10 cellular contexts compared by ENCODE assay signal in genomic region chr11:116890193-116890592, GRCh38. TPM values are rescaled to one million over a fixed set of nuclear protein-coding genes. Genes with fewer than 3 reads are reported as not detected.
DNase-seq lines count a peak whose midpoint lies in the region; ATAC-seq and TF ChIP-seq lines count a peak whose summit lies in the region.
"Had no signal": no experiment of that assay in that cellular context is flagged by ENCODE, and none has a peak within 500 bp of the region (broad histone marks: within the 10 kb centered on the region; RNA-seq: fewer than 3 reads in every experiment).

No MANE protein-coding gene starts in this region.

- H3K4me1 ChIP-seq in stomach smooth muscle (ENCODE audit: control insufficient read depth, insufficient read depth, low read length), result peaks cover 16% of the 10 kb centered on the region
- H3K4me1 ChIP-seq in tibial artery, result peaks cover 0 to 27% (median 6%) of the 10 kb centered on the region in 4 donors

- H3K36me3 ChIP-seq in stomach smooth muscle (ENCODE audit: control insufficient read depth in 2 of 2, insufficient read depth in 2 of 2, low read length in 2 of 2) (peaks cover 0 to 4% of the 10 kb centered on the region in 2 donors), tibial artery (peaks cover 7 to 32% (median 14%) of the 10 kb centered on the region in 3 donors)

- H3K27ac ChIP-seq in stomach smooth muscle (ENCODE audit: low read length) (peak overlapping the region; percentile 26), tibial artery (no peak overlapping the region)
- H3K27ac ChIP-seq: KMS-11 had no signal

- TF ChIP-seq CTCF in tibial artery (IDR thresholded peaks at IDR 0.05), result no peak

- H3K27ac Mint-ChIP-seq in stimulated activated naive CD8-positive, alpha-beta T cell treated with anti-CD3 and anti-CD28 coated beads, Interleukin-15, Interleukin-2, amounts not matched to agents 100 ng/mL and 50 ng/mL, for 24 hours, result peak overlapping the region; percentile 59
- H3K27ac Mint-ChIP-seq in activated T-helper 2 cell treated with anti-CD3 and anti-CD28 coated beads, Interferon-gamma antibody, Interleukin-2, Interleukin-4, amounts not matched to agents 10 μg/mL and 5 μg/mL and 100 μg/mL, durations not matched to agents 14 hours and 24 hours and 36 hours, result peak overlapping the region; percentile 1

- H3K9me3 Mint-ChIP-seq in stimulated activated naive CD8-positive, alpha-beta T cell treated with anti-CD3 and anti-CD28 coated beads, Interleukin-15, Interleukin-2, amounts not matched to agents 100 ng/mL and 50 ng/mL, for 24 hours, result no peaks in the 10 kb centered on the region
- H3K9me3 Mint-ChIP-seq in activated T-helper 2 cell treated with anti-CD3 and anti-CD28 coated beads, Interferon-gamma antibody, Interleukin-2, Interleukin-4, amounts not matched to agents 10 μg/mL and 5 μg/mL and 100 μg/mL, durations not matched to agents 14 hours and 24 hours and 36 hours, result no peaks in the 10 kb centered on the region

- intact Hi-C loops in activated T-helper 2 cell treated with anti-CD3 and anti-CD28 coated beads, Interferon-gamma antibody, Interleukin-2, Interleukin-4, amounts not matched to agents 10 μg/mL and 5 μg/mL and 100 μg/mL, durations not matched to agents 14 hours and 24 hours and 36 hours (cut with micrococcal nuclease), result no loop called here
- intact Hi-C loops in tibial artery (cut with DNase I; ENCODE audit: low total_unique reads), result no loop called here

- no peaks in the 10 kb centered on the region for H3K27me3 ChIP-seq in stomach smooth muscle (ENCODE audit: control insufficient read depth in 1 of 2, insufficient read depth in 2 of 2, low read length in 2 of 2)
- H3K27me3 ChIP-seq in tibial artery, result no peaks in the 10 kb centered on the region

- no peak overlapping the region for H3K4me3 Mint-ChIP-seq in stimulated activated naive CD8-positive, alpha-beta T cell treated with anti-CD3 and anti-CD28 coated beads, Interleukin-15, Interleukin-2, amounts not matched to agents 100 ng/mL and 50 ng/mL, for 24 hours
- H3K4me3 Mint-ChIP-seq in activated T-helper 2 cell treated with anti-CD3 and anti-CD28 coated beads, Interferon-gamma antibody, Interleukin-2, Interleukin-4, amounts not matched to agents 10 μg/mL and 5 μg/mL and 100 μg/mL, durations not matched to agents 14 hours and 24 hours and 36 hours (ENCODE audit: low read depth), result no peak overlapping the region

- H3K9me3 ChIP-seq in stomach smooth muscle (ENCODE audit: control insufficient read depth in 2 of 2, low read length in 2 of 2) (no peaks in the 10 kb centered on the region), tibial artery (no peaks in the 10 kb centered on the region)

- H3K4me3 ChIP-seq in stomach smooth muscle (ENCODE audit: low read length in 2 of 2) (no peak overlapping the region), tibial artery (no peak overlapping the region)

- H3K27me3 Mint-ChIP-seq in stimulated activated naive CD8-positive, alpha-beta T cell treated with anti-CD3 and anti-CD28 coated beads, Interleukin-15, Interleukin-2, amounts not matched to agents 100 ng/mL and 50 ng/mL, for 24 hours, result no peaks in the 10 kb centered on the region
- H3K27me3 Mint-ChIP-seq in activated T-helper 2 cell treated with anti-CD3 and anti-CD28 coated beads, Interferon-gamma antibody, Interleukin-2, Interleukin-4, amounts not matched to agents 10 μg/mL and 5 μg/mL and 100 μg/mL, durations not matched to agents 14 hours and 24 hours and 36 hours (ENCODE audit: low read depth), result no peaks in the 10 kb centered on the region

- H3K36me3 Mint-ChIP-seq in stimulated activated naive CD8-positive, alpha-beta T cell treated with anti-CD3 and anti-CD28 coated beads, Interleukin-15, Interleukin-2, amounts not matched to agents 100 ng/mL and 50 ng/mL, for 24 hours (ENCODE audit: low read depth), result peaks cover 43% of the 10 kb centered on the region
- H3K36me3 Mint-ChIP-seq in activated T-helper 2 cell treated with anti-CD3 and anti-CD28 coated beads, Interferon-gamma antibody, Interleukin-2, Interleukin-4, amounts not matched to agents 10 μg/mL and 5 μg/mL and 100 μg/mL, durations not matched to agents 14 hours and 24 hours and 36 hours (ENCODE audit: low read depth), result peaks cover 32% of the 10 kb centered on the region

- no peak for ATAC-seq in stimulated activated naive CD8-positive, alpha-beta T cell treated with anti-CD3 and anti-CD28 coated beads, Interleukin-15, Interleukin-2, amounts not matched to agents 100 U/mL and 50 U/mL, for 24 hours
- peak; percentile 54 for ATAC-seq in HG02970 (IDR thresholded peaks at IDR 0.05; ENCODE audit: low FRiP score, unreplicated experiment)

- no peak for DNase-seq in stimulated activated naive CD8-positive, alpha-beta T cell treated with anti-CD3 and anti-CD28 coated beads, Interleukin-15, Interleukin-2, amounts not matched to agents 100 U/mL and 50 U/mL, for 24 hours
- DNase-seq in activated T-helper 2 cell treated with anti-CD3 and anti-CD28 coated beads, Interferon-gamma antibody, Interleukin-2, Interleukin-4, amounts not matched to agents 10 μg/mL and 5 μg/mL and 100 μg/mL, durations not matched to agents 14 hours and 24 hours and 36 hours (ENCODE audit: low spot score), result no peak
- no peak for DNase-seq in MV-4-11 (lab: John Stamatoyannopoulos, UW)
- DNase-seq in tibial artery, result no peak
- no peak for DNase-seq in cerebellar cortex (ENCODE audit: low spot score)

- no peak overlapping the region for H3K9ac ChIP-seq in stomach smooth muscle (ENCODE audit: low read length in 2 of 2)
- H3K9ac ChIP-seq: KMS-11 had no signal

- peaks cover 20% of the 10 kb centered on the region for H3K4me1 Mint-ChIP-seq in stimulated activated naive CD8-positive, alpha-beta T cell treated with anti-CD3 and anti-CD28 coated beads, Interleukin-15, Interleukin-2, amounts not matched to agents 100 ng/mL and 50 ng/mL, for 24 hours (ENCODE audit: low read depth)
- H3K4me1 Mint-ChIP-seq in activated T-helper 2 cell treated with anti-CD3 and anti-CD28 coated beads, Interferon-gamma antibody, Interleukin-2, Interleukin-4, amounts not matched to agents 10 μg/mL and 5 μg/mL and 100 μg/mL, durations not matched to agents 14 hours and 24 hours and 36 hours (ENCODE audit: low read depth), result peaks cover 15% of the 10 kb centered on the region

RNA-seq across cellular contexts. Expression of gene APOA1, which starts 52.8 kb away (rescaled TPM):
- not detected in 2 replicates for total RNA-seq in activated T-helper 2 cell treated with anti-CD3 and anti-CD28 coated beads, Interferon-gamma antibody, Interleukin-2, Interleukin-4, amounts not matched to agents 10 μg/mL and 5 μg/mL and 100 μg/mL, durations not matched to agents 14 hours and 24 hours and 36 hours
- total RNA-seq: epithelial cell of proximal tubule had no signal
